In the genomic region with DNA sequence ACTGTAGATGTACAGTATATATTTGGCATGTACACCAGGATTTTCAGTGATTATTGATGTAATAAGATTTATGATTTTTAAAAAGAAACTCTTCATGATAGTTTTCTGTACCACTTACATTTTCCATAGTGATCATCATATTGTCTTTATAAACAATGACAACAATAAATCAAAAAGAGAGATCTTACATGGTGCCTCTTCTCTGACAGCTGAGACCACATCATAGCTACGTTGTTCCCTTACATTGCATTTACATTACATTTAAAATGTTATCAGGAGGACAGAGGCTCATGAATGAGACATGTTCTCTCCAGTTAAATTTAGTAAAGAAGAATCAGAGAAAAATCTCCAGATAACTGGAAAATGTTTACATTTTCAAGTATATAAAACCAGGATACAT, we compare ENCODE assay signal across 28 cellular contexts.
DNase-seq lines count a peak whose midpoint lies in the region; ATAC-seq and TF ChIP-seq lines count a peak whose summit lies in the region.
"Had no signal": no experiment of that assay in that cellular context is flagged by ENCODE, and none has a peak within 500 bp of the region (broad histone marks: within the 10 kb centered on the region; RNA-seq: fewer than 3 reads in every experiment).

No MANE protein-coding gene starts in this region.

- peak overlapping the region; percentile 96 for H3K27ac Mint-ChIP-seq in T-helper 17 cell
- H3K27ac Mint-ChIP-seq in effector memory CD8-positive, alpha-beta T cell: peak overlapping the region; percentile 75 to 96
- H3K27ac Mint-ChIP-seq: progenitor cell of endocrine pancreas; stimulated activated memory B cell treated with anti-CD40 and anti-IgM and Interleukin-4, amounts not matched to agents 10 μg/mL and 1 μg/mL and 100 μg/mL, for 72 hours had no signal

- no peak overlapping the region for H3K4me3 Mint-ChIP-seq in T-helper 17 cell
- H3K4me3 Mint-ChIP-seq in effector memory CD8-positive, alpha-beta T cell: peak overlapping the region in 1 of 2 donors; percentile 70
- H3K4me3 Mint-ChIP-seq: stimulated activated memory B cell treated with anti-CD40 and anti-IgM and Interleukin-4, amounts not matched to agents 10 μg/mL and 1 μg/mL and 100 μg/mL, for 72 hours had no signal

- no peaks in the 10 kb centered on the region for H3K9me3 Mint-ChIP-seq in effector memory CD8-positive, alpha-beta T cell
- H3K9me3 Mint-ChIP-seq: stimulated activated memory B cell treated with anti-CD40 and anti-IgM and Interleukin-4, amounts not matched to agents 10 μg/mL and 1 μg/mL and 100 μg/mL, for 72 hours had no signal

- H3K9ac ChIP-seq in subcutaneous abdominal adipose tissue (ENCODE audit: low read length in 5 of 5): no peak overlapping the region

- H3K27me3 ChIP-seq in left ventricle myocardium inferior (ENCODE audit: low read depth) (no peaks in the 10 kb centered on the region), subcutaneous abdominal adipose tissue (ENCODE audit: control insufficient read depth in 5 of 5, insufficient read depth in 4 of 5, low read length in 5 of 5) (no peaks in the 10 kb centered on the region), psoas muscle (ENCODE audit: insufficient read depth in 3 of 3, low read length in 2 of 3) (no peaks in the 10 kb centered on the region)
- H3K27me3 ChIP-seq: breast epithelium, colonic mucosa, foreskin keratinocyte, sigmoid colon, vagina had no signal

- intact Hi-C loops in left ventricle myocardium inferior (cut with micrococcal nuclease) (no loop called here), cardiac septum (cut with DNase I) (no loop called here), psoas muscle (cut with DNase I) (no loop called here)

- H3K4me3 ChIP-seq in left ventricle myocardium inferior (no peak overlapping the region), subcutaneous abdominal adipose tissue (ENCODE audit: low read depth in 1 of 5, low read length in 5 of 5) (no peak overlapping the region), psoas muscle (no peak overlapping the region)
- H3K4me3 ChIP-seq: breast epithelium, colonic mucosa, esophagus muscularis mucosa, HAP-1, sigmoid colon, SJSA1, thoracic aorta, vagina had no signal

- peak overlapping the region; percentile 60 for H3K27ac ChIP-seq in left ventricle myocardium inferior (replicated peaks)
- H3K27ac ChIP-seq in subcutaneous abdominal adipose tissue (ENCODE audit: low read depth, low read length): peak overlapping the region; percentile 7
- H3K27ac ChIP-seq in psoas muscle: no peak overlapping the region
- H3K27ac ChIP-seq: breast epithelium, C4-2B, colonic mucosa, foreskin keratinocyte, sigmoid colon, SJSA1, thoracic aorta, vagina had no signal

- peaks cover 79% of the 10 kb centered on the region for H3K4me1 ChIP-seq in left ventricle myocardium inferior
- H3K4me1 ChIP-seq in subcutaneous abdominal adipose tissue (ENCODE audit: control insufficient read depth in 5 of 5, insufficient read depth in 5 of 5, low read length in 5 of 5): peaks cover 0 to 45% (median 12%) of the 10 kb centered on the region in 5 donors
- H3K4me1 ChIP-seq in psoas muscle: peaks cover 8% of the 10 kb centered on the region
- H3K4me1 ChIP-seq: breast epithelium, colonic mucosa, HAP-1 had no signal

- peaks cover 61% of the 10 kb centered on the region for H3K4me1 Mint-ChIP-seq in T-helper 17 cell
- H3K4me1 Mint-ChIP-seq in effector memory CD8-positive, alpha-beta T cell (ENCODE audit: low read depth in 2 of 2): peaks cover 65 to 91% of the 10 kb centered on the region in 2 donors

- TF ChIP-seq CTCF in left ventricle myocardium inferior (IDR thresholded peaks at IDR 0.05; ENCODE audit: borderline replicate concordance) (no peak), psoas muscle (IDR thresholded peaks at IDR 0.05) (no peak)

- no peak for ATAC-seq in T-helper 17 cell
- no peak for ATAC-seq in effector memory CD8-positive, alpha-beta T cell (replicated peaks)
- ATAC-seq in HG03108 (IDR thresholded peaks at IDR 0.05; ENCODE audit: unreplicated experiment): no peak
- ATAC-seq in psoas muscle: no peak
- ATAC-seq: activated CD4-positive, CD25-positive, alpha-beta regulatory T cell treated with anti-CD3 and anti-CD28 coated beads, Interleukin-2, amount 50 U/mL, for 24 hours; foreskin keratinocyte; left cardiac atrium; stimulated activated memory B cell treated with anti-CD40 and anti-IgM and Interleukin-4, amounts not matched to agents 10 μg/mL and 1 μg/mL and 100 μg/mL, for 72 hours had no signal

- no peaks in the 10 kb centered on the region for H3K36me3 ChIP-seq in left ventricle myocardium inferior
- no peaks in the 10 kb centered on the region for H3K36me3 ChIP-seq in subcutaneous abdominal adipose tissue (ENCODE audit: control insufficient read depth in 5 of 5, insufficient read depth in 5 of 5, low read length in 5 of 5)
- H3K36me3 ChIP-seq in psoas muscle (ENCODE audit: insufficient read depth in 1 of 2, low read depth in 1 of 2): no peaks in the 10 kb centered on the region
- H3K36me3 ChIP-seq: breast epithelium, colonic mucosa, esophagus muscularis mucosa, HAP-1, sigmoid colon, SJSA1, thoracic aorta, vagina had no signal

- H3K9me3 ChIP-seq in left ventricle myocardium inferior (replicated peaks) (peaks cover 4% of the 10 kb centered on the region), T-helper 17 cell (ENCODE audit: control insufficient read depth, low read length, poor library complexity, severe bottlenecking) (no peaks in the 10 kb centered on the region), subcutaneous abdominal adipose tissue (ENCODE audit: control insufficient read depth in 5 of 5, low read length in 5 of 5) (peaks cover 0 to 3% (median 0%) of the 10 kb centered on the region in 5 donors), psoas muscle (no peaks in the 10 kb centered on the region)
- H3K9me3 ChIP-seq: breast epithelium, colonic mucosa, HAP-1, sigmoid colon, SJSA1, thoracic aorta, vagina had no signal

- 51 to 76% (median 73%) methylated on average over 1 of the region's 1 CpG for WGBS in psoas muscle, 3 donors

- H3K36me3 Mint-ChIP-seq in T-helper 17 cell (ENCODE audit: low read depth): peaks cover 8% of the 10 kb centered on the region
- H3K36me3 Mint-ChIP-seq in effector memory CD8-positive, alpha-beta T cell (ENCODE audit: insufficient read depth): peaks cover 36% of the 10 kb centered on the region
- H3K36me3 Mint-ChIP-seq: stimulated activated memory B cell treated with anti-CD40 and anti-IgM and Interleukin-4, amounts not matched to agents 10 μg/mL and 1 μg/mL and 100 μg/mL, for 72 hours had no signal

- DNase-seq in left ventricle myocardium inferior (no peak), cardiac septum (ENCODE audit: low spot score) (no peak), T-helper 17 cell (no peak), superior temporal gyrus (ENCODE audit: extremely low spot score) (no peak), psoas muscle (no peak)
- DNase-seq in effector memory CD8-positive, alpha-beta T cell: no peak
- DNase-seq: activated effector memory CD4-positive, alpha-beta T cell treated with Interleukin-2 at 50 U/mL for 16 hours; amygdala; colonic mucosa; effector memory CD4-positive, alpha-beta T cell; foreskin keratinocyte; left cardiac atrium; NCI-H1105 treated with DMSO at 0.1 percent for 48 hours; NCI-H82; sigmoid colon; stimulated activated CD4-positive, alpha-beta T cell treated with anti-CD3 and anti-CD28 coated beads, Interleukin-4, amount 100 ng/mL, for 24 hours had no signal

- H3K27me3 Mint-ChIP-seq in T-helper 17 cell: no peaks in the 10 kb centered on the region
- H3K27me3 Mint-ChIP-seq in effector memory CD8-positive, alpha-beta T cell: no peaks in the 10 kb centered on the region
- H3K27me3 Mint-ChIP-seq: progenitor cell of endocrine pancreas had no signal
